Comparison of ENCODE assay signal across 23 cellular contexts in the genomic region with DNA sequence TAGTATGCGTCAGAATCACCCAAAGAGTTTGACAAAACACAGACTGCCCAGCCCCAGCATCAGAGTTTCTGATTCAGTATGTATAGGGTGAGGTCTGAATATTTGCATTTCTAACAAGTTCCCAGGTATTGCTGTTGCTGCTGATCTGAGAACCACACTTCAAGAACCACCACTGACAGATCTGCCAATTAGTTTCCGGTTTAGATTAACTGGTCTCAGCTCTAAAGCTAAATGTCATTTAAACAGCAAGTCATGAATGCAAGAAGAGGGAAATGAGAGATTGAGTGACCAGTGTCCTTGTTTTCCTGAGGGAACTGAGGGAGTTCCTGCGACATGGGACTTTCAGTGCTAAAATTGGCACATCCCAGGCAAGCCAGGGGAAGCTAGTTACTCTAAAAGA.
DNase-seq lines count a peak whose midpoint lies in the region; ATAC-seq and TF ChIP-seq lines count a peak whose summit lies in the region.
"Had no signal": no experiment of that assay in that cellular context is flagged by ENCODE, and none has a peak within 500 bp of the region (broad histone marks: within the 10 kb centered on the region; RNA-seq: fewer than 3 reads in every experiment).

No MANE protein-coding gene starts in this region.

- H3K36me3 ChIP-seq in thyroid gland = no peaks in the 10 kb centered on the region
- H3K36me3 ChIP-seq: gastrocnemius medialis had no signal

- 80 to 83% methylated on average over 3 of the region's 3 CpGs for WGBS in thyroid gland, 2 donors

- H3K4me1 ChIP-seq in thyroid gland = no peaks in the 10 kb centered on the region
- H3K4me1 ChIP-seq: psoas muscle had no signal

- H3K9me3 ChIP-seq in thyroid gland = no peaks in the 10 kb centered on the region
- H3K9me3 ChIP-seq: gastrocnemius medialis, psoas muscle had no signal

- intact Hi-C loops in thyroid gland (cut with DNase I) = no loop called here

- no peak for DNase-seq in T-helper 1 cell
- no peak for DNase-seq in thyroid gland
- no peak for DNase-seq in AG08396 (ENCODE audit: low spot score)
- DNase-seq in GM19240 (ENCODE audit: insufficient read length, low spot score) = no peak
- DNase-seq: activated CD4-positive, alpha-beta T cell treated with anti-CD3 and anti-CD28 coated beads for 4 hours; activated naive CD8-positive, alpha-beta T cell treated with anti-CD3 and anti-CD28 coated beads, Interleukin-2, amount 10 ng/mL, durations not matched to agents 7 days and 5 days; DND-41; effector CD4-positive, alpha-beta T cell; gastrocnemius medialis; hypothalamus; IMR-90; NCI-H774; psoas muscle; Right ventricle myocardium superior; stimulated activated CD4-positive, alpha-beta T cell treated with anti-CD3 and anti-CD28 coated beads, Interleukin-2, amount 100 ng/mL, for 48 hours; trophoblast cell had no signal

- TF ChIP-seq CTCF in thyroid gland (IDR thresholded peaks at IDR 0.05) = no peak

- H3K27me3 ChIP-seq in thyroid gland = no peaks in the 10 kb centered on the region
- H3K27me3 ChIP-seq: gastrocnemius medialis had no signal

- ATAC-seq in GM19035 (IDR thresholded peaks at IDR 0.05; ENCODE audit: unreplicated experiment) (peak; percentile 79), HG02623 (IDR thresholded peaks at IDR 0.05; ENCODE audit: unreplicated experiment) (peak; percentile 60), HG03520 (IDR thresholded peaks at IDR 0.05; ENCODE audit: unreplicated experiment) (peak; percentile 71)
- ATAC-seq: activated T-helper 17 cell treated with anti-CD3 and anti-CD28 coated beads, Interleukin-2, amount 50 U/mL, for 72 hours; esophagus mucosa; gastrocnemius medialis; psoas muscle had no signal

- H3K4me3 ChIP-seq in thyroid gland (replicated peaks in 1 of 3) = no peak overlapping the region
- H3K4me3 ChIP-seq: gastrocnemius medialis, lung, psoas muscle, smooth muscle cell had no signal

- TF ChIP-seq POLR2A in thyroid gland (IDR thresholded peaks at IDR 0.05) = no peak

- H3K27ac ChIP-seq in thyroid gland = no peak overlapping the region
- H3K27ac ChIP-seq: gastrocnemius medialis, psoas muscle had no signal
